Comparison of ENCODE assay signal across 29 cellular contexts in genomic region chr3:124615896-124616543, GRCh38.
DNase-seq lines count a peak whose midpoint lies in the region; ATAC-seq, FAIRE-seq and TF ChIP-seq lines count a peak whose summit lies in the region.
"Had no signal": no experiment of that assay in that cellular context is flagged by ENCODE, and none has a peak within 500 bp of the region (broad histone marks: within the 10 kb centered on the region; RNA-seq: fewer than 3 reads in every experiment).

No MANE protein-coding gene starts in this region.

- H2AFZ ChIP-seq in K562 (ENCODE audit: low read depth, low read length) (peak overlapping the region; percentile 32; the same call in 1 of the 2 replicates), neuronal stem cell (ENCODE audit: low read length) (no peak overlapping the region)

- no peak overlapping the region for H2BK15ac ChIP-seq in neuronal stem cell (ENCODE audit: low read length)

- TF ChIP-seq POLR2A in GM12891 (IDR thresholded peaks at IDR 0.05; ENCODE audit: low read depth, low read length) (no peak), K562 (conservative IDR thresholded peaks at IDR 0.05) (no peak), tibial nerve (IDR thresholded peaks at IDR 0.05) (no peak)

- peak overlapping the region in 3 of 5 donors; percentile 36 to 39 (median 37) for H3K4me3 Mint-ChIP-seq in immature natural killer cell
- H3K4me3 Mint-ChIP-seq in activated T-cell treated with anti-CD3 and anti-CD28 coated beads, Interleukin-2, amount 50 U/mL, for 4 hours = no peak overlapping the region
- H3K4me3 Mint-ChIP-seq: dendritic cell treated with granulocyte-macrophage colony-stimulating factor and Interleukin-4, amounts not matched to agents 40 ng/mL and 50 ng/mL, for 4 days; nephron; stimulated activated memory B cell treated with anti-CD40 and anti-IgM and Interleukin-4, amounts not matched to agents 10 μg/mL and 1 μg/mL and 100 μg/mL, for 72 hours; T-helper 1 cell treated with Interleukin-12 subunit alpha and Interleukin-12 subunit beta and Interleukin-4 antibody, amounts not matched to agents 30 μg/mL and 1 μg/mL, for 36 hours had no signal

- H3K27me3 ChIP-seq in K562 (ENCODE audit: control insufficient read depth in 2 of 2, insufficient read depth in 2 of 2, low read length in 2 of 2) (no peaks in the 10 kb centered on the region), neuronal stem cell (ENCODE audit: control insufficient read depth in 3 of 3, insufficient read depth in 3 of 3, low read depth in 1 of 3, low read length in 3 of 3) (no peaks in the 10 kb centered on the region), tibial nerve (no peaks in the 10 kb centered on the region)
- H3K27me3 ChIP-seq: adrenal gland, breast epithelium, SJCRH30 had no signal

- no peak overlapping the region for H4K8ac ChIP-seq in neuronal stem cell (ENCODE audit: low read depth, low read length)

- H3K4me1 ChIP-seq in K562 (replicated peaks in 1 of 2; ENCODE audit: control insufficient read depth in 2 of 2, insufficient read depth in 2 of 2, low read length in 2 of 2) (peaks cover 4 to 31% of the 10 kb centered on the region in 2 experiments; a peak in 4 of 5 replicates), neuronal stem cell (ENCODE audit: control insufficient read depth in 2 of 2, insufficient read depth in 1 of 2, low read depth in 1 of 2, low read length in 2 of 2) (no peaks in the 10 kb centered on the region), tibial nerve (no peaks in the 10 kb centered on the region)
- H3K4me1 ChIP-seq: breast epithelium, SJCRH30 had no signal

- no peak overlapping the region for H3K18ac ChIP-seq in neuronal stem cell (ENCODE audit: low read length)

- H4K91ac ChIP-seq in neuronal stem cell (ENCODE audit: low read depth, low read length, poor library complexity) = no peak overlapping the region

- H2BK120ac ChIP-seq in neuronal stem cell (ENCODE audit: low read depth, low read length) = no peak overlapping the region

- no peak for TF ChIP-seq EP300 in K562 (IDR thresholded peaks at IDR 0.05; ENCODE audit: low read length)
- no peak for TF ChIP-seq EP300 in tibial nerve (IDR thresholded peaks at IDR 0.05)

- H2BK5ac ChIP-seq in neuronal stem cell (ENCODE audit: low read length) = no peak overlapping the region

- H2BK12ac ChIP-seq in neuronal stem cell (ENCODE audit: low read length) = no peak overlapping the region

- no peak for DNase-seq in GM12891 (ENCODE audit: insufficient read length, low spot score)
- peak; percentile 16 for DNase-seq in MV-4-11 (lab: John Stamatoyannopoulos, UW)
- DNase-seq in K562 (ENCODE audit: extremely low read depth in 1 of 4, low spot score in 3 of 4) = no peak
- DNase-seq in immature natural killer cell = no peak
- no peak for DNase-seq in coronary artery (ENCODE audit: low spot score)
- DNase-seq in activated T-cell treated with anti-CD3 and anti-CD28 coated beads, Interleukin-2, amount 50 U/mL, for 4 hours = no peak
- no peak for DNase-seq in neuronal stem cell (ENCODE audit: low spot score)
- DNase-seq in tibial nerve (ENCODE audit: low spot score in 2 of 2) = no peak
- DNase-seq: activated CD4-positive, alpha-beta T cell treated with anti-CD3 and anti-CD28 coated beads, Interleukin-2, amount 50 U/mL, for 4 hours; activated CD8-positive, alpha-beta memory T cell treated with anti-CD3 and anti-CD28 coated beads, Interleukin-2, amount 50 U/mL, for 48 hours; activated effector memory CD4-positive, alpha-beta T cell treated with Interleukin-2 at 50 U/mL for 16 hours; adrenal gland; hippocampal formation; mesendoderm; NCI-H1092; NCI-H2081 treated with DMSO at 0.1 percent for 48 hours; NCI-H526; PC-3; SJCRH30; stimulated activated CD4-positive, alpha-beta T cell treated with anti-CD3 and anti-CD28 coated beads, Interleukin-1b, Interleukin-23, amount 100 ng/mL, for 48 hours had no signal

- H3K9me3 Mint-ChIP-seq in immature natural killer cell = no peaks in the 10 kb centered on the region
- no peaks in the 10 kb centered on the region for H3K9me3 Mint-ChIP-seq in activated T-cell treated with anti-CD3 and anti-CD28 coated beads, Interleukin-2, amount 50 U/mL, for 4 hours
- H3K9me3 Mint-ChIP-seq: dendritic cell treated with granulocyte-macrophage colony-stimulating factor and Interleukin-4, amounts not matched to agents 40 ng/mL and 50 ng/mL, for 4 days; T-helper 1 cell treated with Interleukin-12 subunit alpha and Interleukin-12 subunit beta and Interleukin-4 antibody, amounts not matched to agents 30 μg/mL and 1 μg/mL, for 36 hours had no signal

- ATAC-seq in K562 = no peak
- ATAC-seq in activated T-cell treated with anti-CD3 and anti-CD28 coated beads, Interleukin-2, amount 50 U/mL, for 4 hours = no peak
- ATAC-seq: PC-3; stimulated activated memory B cell treated with anti-CD40 and anti-IgM and Interleukin-4, amounts not matched to agents 10 μg/mL and 1 μg/mL and 100 μg/mL, for 72 hours had no signal

- H3K27ac Mint-ChIP-seq in immature natural killer cell = peak overlapping the region in 2 of 6 donors; percentile 52 to 60
- H3K27ac Mint-ChIP-seq: dendritic cell treated with granulocyte-macrophage colony-stimulating factor and Interleukin-4, amounts not matched to agents 40 ng/mL and 50 ng/mL, for 4 days; nephron; stimulated activated memory B cell treated with anti-CD40 and anti-IgM and Interleukin-4, amounts not matched to agents 10 μg/mL and 1 μg/mL and 100 μg/mL, for 72 hours; T-helper 1 cell treated with Interleukin-12 subunit alpha and Interleukin-12 subunit beta and Interleukin-4 antibody, amounts not matched to agents 30 μg/mL and 1 μg/mL, for 36 hours had no signal

- no peaks in the 10 kb centered on the region for H3K9me1 ChIP-seq in K562 (ENCODE audit: control insufficient read depth, insufficient read depth, low read length)

- peaks cover 0 to 1% (median 0%) of the 10 kb centered on the region in 3 donors for H3K27me3 Mint-ChIP-seq in immature natural killer cell (ENCODE audit: low read depth in 3 of 3)
- no peaks in the 10 kb centered on the region for H3K27me3 Mint-ChIP-seq in activated T-cell treated with anti-CD3 and anti-CD28 coated beads, Interleukin-2, amount 50 U/mL, for 4 hours (ENCODE audit: low read depth)
- H3K27me3 Mint-ChIP-seq: dendritic cell treated with granulocyte-macrophage colony-stimulating factor and Interleukin-4, amounts not matched to agents 40 ng/mL and 50 ng/mL, for 4 days; stimulated activated memory B cell treated with anti-CD40 and anti-IgM and Interleukin-4, amounts not matched to agents 10 μg/mL and 1 μg/mL and 100 μg/mL, for 72 hours had no signal

- no peak for TF ChIP-seq CTCF in K562 (IDR thresholded peaks at IDR 0.05 in 2 of 3, conservative IDR thresholded peaks at IDR 0.05 in 1 of 3; ENCODE audit: insufficient read depth in 2 of 3, low read depth in 1 of 3, low read length in 3 of 3)
- TF ChIP-seq CTCF in coronary artery (IDR thresholded peaks at IDR 0.05) = no peak
- no peak for TF ChIP-seq CTCF in tibial nerve (IDR thresholded peaks at IDR 0.05)

- H3K9me3 ChIP-seq in K562 (replicated peaks; ENCODE audit: control insufficient read depth, insufficient read depth, low read depth, low read length) (no peaks in the 10 kb centered on the region), neuronal stem cell (replicated peaks in 1 of 2; ENCODE audit: control insufficient read depth in 2 of 2, insufficient read depth in 1 of 2, low read depth in 1 of 2, low read length in 2 of 2) (no peaks in the 10 kb centered on the region), tibial nerve (no peaks in the 10 kb centered on the region)
- H3K9me3 ChIP-seq: adrenal gland, breast epithelium, SJCRH30, thoracic aorta had no signal

- FAIRE-seq in GM12891 (lab: Jason Lieb, UNC) (peak; percentile 59), K562 (lab: Jason Lieb, UNC) (no peak)
- FAIRE-seq: GM19239, keratinocyte had no signal

- intact Hi-C loops in K562 (cut with micrococcal nuclease) = no loop called here

- H3K4ac ChIP-seq in neuronal stem cell (ENCODE audit: low read length) = no peak overlapping the region

- POLR2A ChIA-PET in K562 (lab: Yijun Ruan, JAX) = interaction anchor here (2.0 kb wide), 1 partner anchor 15 kb away, joined by 5 read pairs; no protein-coding TSS in a partner anchor

- H3K4me1 Mint-ChIP-seq in immature natural killer cell = peaks cover 38 to 44% of the 10 kb centered on the region in 2 donors
- peaks cover 17% of the 10 kb centered on the region for H3K4me1 Mint-ChIP-seq in activated T-cell treated with anti-CD3 and anti-CD28 coated beads, Interleukin-2, amount 50 U/mL, for 4 hours (ENCODE audit: low read depth)

- CTCF ChIA-PET in K562 (lab: Yijun Ruan, JAX; ENCODE audit: low intra/inter-chr PET ratio) = no interaction called here

- H3K79me1 ChIP-seq in neuronal stem cell (ENCODE audit: low read depth, low read length) = no peaks in the 10 kb centered on the region

- no peak overlapping the region for H3K4me3 ChIP-seq in K562
- H3K4me3 ChIP-seq in coronary artery = no peak overlapping the region
- H3K4me3 ChIP-seq in neuronal stem cell (ENCODE audit: low read length in 2 of 2) = no peak overlapping the region
- H3K4me3 ChIP-seq in tibial nerve = no peak overlapping the region
- H3K4me3 ChIP-seq: adrenal gland, breast epithelium, SJCRH30, thoracic aorta had no signal

- no peaks in the 10 kb centered on the region for H3K36me3 ChIP-seq in K562 (ENCODE audit: control insufficient read depth, insufficient read depth, low read length)
- no peaks in the 10 kb centered on the region for H3K36me3 ChIP-seq in neuronal stem cell (replicated peaks in 1 of 2; ENCODE audit: control insufficient read depth in 2 of 2, insufficient read depth in 2 of 2, low read length in 2 of 2)
- no peaks in the 10 kb centered on the region for H3K36me3 ChIP-seq in tibial nerve
- H3K36me3 ChIP-seq: adrenal gland, breast epithelium, SJCRH30, thoracic aorta had no signal

- peaks cover 2% of the 10 kb centered on the region; the same call in 1 of the 3 replicates for H3K79me2 ChIP-seq in K562 (ENCODE audit: control insufficient read depth, insufficient read depth, low read length)

- H3K36me3 Mint-ChIP-seq in immature natural killer cell = peaks cover 0 to 5% (median 0%) of the 10 kb centered on the region in 3 donors
- no peaks in the 10 kb centered on the region for H3K36me3 Mint-ChIP-seq in activated T-cell treated with anti-CD3 and anti-CD28 coated beads, Interleukin-2, amount 50 U/mL, for 4 hours (ENCODE audit: insufficient read depth)
- H3K36me3 Mint-ChIP-seq: stimulated activated memory B cell treated with anti-CD40 and anti-IgM and Interleukin-4, amounts not matched to agents 10 μg/mL and 1 μg/mL and 100 μg/mL, for 72 hours had no signal

- H3K9ac ChIP-seq in K562 (ENCODE audit: insufficient read depth in 1 of 2, low read depth in 2 of 2, low read length in 2 of 2) (no peak overlapping the region), neuronal stem cell (ENCODE audit: low read depth, low read length, poor library complexity) (no peak overlapping the region)

- no peak for TF ChIP-seq RAD21 in K562 (CRISPR knock-in tag; conservative IDR thresholded peaks at IDR 0.05 in 1 of 2, IDR thresholded peaks at IDR 0.05 in 1 of 2)

- H2AK5ac ChIP-seq in neuronal stem cell (ENCODE audit: low read depth, low read length) = no peak overlapping the region

- H4K20me1 ChIP-seq in K562 (replicated peaks; ENCODE audit: control insufficient read depth, insufficient read depth, low read length) = no peaks in the 10 kb centered on the region

- H3K14ac ChIP-seq in neuronal stem cell (ENCODE audit: low read length) = no peak overlapping the region

- H3K23ac ChIP-seq in neuronal stem cell (ENCODE audit: low read depth, low read length, poor library complexity) = no peak overlapping the region

- 0% methylated on average over 1 of the region's 1 CpG for WGBS in K562 (ENCODE audit: insufficient coverage, low coverage, missing lambda C conversion rate)
- WGBS in neuronal stem cell (ENCODE audit: extremely low coverage in 2 of 2, insufficient read length in 2 of 2, insufficient replicate concordance in 1 of 2), 2 donors = no CpG with 5 or more reads among the region's 1 CpG
- WGBS in tibial nerve, 2 donors = 82 to 90% methylated on average over 1 of the region's 1 CpG

- in situ Hi-C loops in K562 (cut with MboI) = no loop called here

- H3K27ac ChIP-seq in K562 (ENCODE audit: extremely low read depth, low read depth, low read length) (no peak overlapping the region), coronary artery (no peak overlapping the region), neuronal stem cell (replicated peaks; ENCODE audit: low read length) (no peak overlapping the region), tibial nerve (no peak overlapping the region)
- H3K27ac ChIP-seq: adrenal gland, breast epithelium, SJCRH30, thoracic aorta, VCaP had no signal

- H3K4me2 ChIP-seq in K562 (ENCODE audit: insufficient read depth, low read length) (no peak overlapping the region), neuronal stem cell (ENCODE audit: insufficient read depth, low read length, poor library complexity, severe bottlenecking) (no peak overlapping the region)

- BruUV-seq in K562 (replicated peaks; lab: Mats Ljungman, UMichigan) = no TSS peak
